13 cellular contexts compared by ENCODE assay signal in the genomic region with DNA sequence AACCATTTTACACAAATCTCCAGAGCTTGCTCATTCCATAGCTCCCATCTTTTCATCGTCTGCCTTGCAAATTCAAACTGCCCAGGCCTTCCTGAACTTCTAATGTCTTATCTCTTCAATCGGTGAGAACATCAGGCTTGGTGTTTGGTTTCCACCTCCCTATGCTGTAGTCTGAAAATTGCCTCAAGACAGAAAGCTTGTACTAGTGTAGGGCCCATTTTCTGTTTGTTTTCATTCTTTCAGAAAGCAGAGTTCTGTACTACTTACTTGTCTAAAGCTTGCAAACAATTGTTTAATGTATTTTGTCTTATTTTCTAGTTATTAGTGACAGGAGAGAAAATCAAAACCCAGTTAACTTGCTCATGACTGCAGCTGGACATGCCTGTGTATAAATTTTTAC. TPM values are rescaled to one million over a fixed set of nuclear protein-coding genes. Genes with fewer than 3 reads are reported as not detected.
"Had no signal": no experiment of that assay in that cellular context is flagged by ENCODE, and none has a peak within 500 bp of the region (broad histone marks: within the 10 kb centered on the region; RNA-seq: fewer than 3 reads in every experiment).

No MANE protein-coding gene starts in this region.

- ATAC-seq: activated CD4-positive, alpha-beta T cell treated with anti-CD3 and anti-CD28 coated beads for 36 hours; gastroesophageal sphincter; T-cell had no signal

- H3K9me3 Mint-ChIP-seq: activated CD4-positive, alpha-beta memory T cell treated with anti-CD3 and anti-CD28 coated beads, Interleukin-2, amount 10 ng/mL, durations not matched to agents 7 days and 5 days; activated naive CD8-positive, alpha-beta T cell treated with anti-CD3 and anti-CD28 coated beads, Interleukin-2, amount 10 ng/mL, durations not matched to agents 7 days and 5 days; T-cell had no signal

- H3K4me3 ChIP-seq: ascending aorta, gastroesophageal sphincter, hepatocyte, skin epidermis, tibial artery had no signal

- H3K79me2 ChIP-seq: hepatocyte had no signal

- H3K4me1 Mint-ChIP-seq: activated CD4-positive, alpha-beta memory T cell treated with anti-CD3 and anti-CD28 coated beads, Interleukin-2, amount 10 ng/mL, durations not matched to agents 7 days and 5 days; activated naive CD8-positive, alpha-beta T cell treated with anti-CD3 and anti-CD28 coated beads, Interleukin-2, amount 10 ng/mL, durations not matched to agents 7 days and 5 days; T-cell had no signal

- DNase-seq: activated CD4-positive, alpha-beta memory T cell treated with anti-CD3 and anti-CD28 coated beads, Interleukin-2, amount 10 ng/mL, durations not matched to agents 7 days and 5 days; activated CD4-positive, alpha-beta T cell treated with anti-CD3 and anti-CD28 coated beads for 36 hours; activated gamma-delta T cell; activated naive CD8-positive, alpha-beta T cell treated with anti-CD3 and anti-CD28 coated beads, Interleukin-2, amount 10 ng/mL, durations not matched to agents 7 days and 5 days; activated T-cell treated with anti-CD3 and anti-CD28 coated beads, Interleukin-2, amount 50 U/mL, for 48 hours; midbrain; T-cell; tibial artery; WERI-Rb-1 had no signal

- H3K4me2 ChIP-seq: hepatocyte had no signal

- H3K4me1 ChIP-seq: ascending aorta, gastroesophageal sphincter, tibial artery had no signal

- H3K27me3 ChIP-seq: ascending aorta, gastroesophageal sphincter, hepatocyte, tibial artery had no signal

- H3K27ac Mint-ChIP-seq: activated CD4-positive, alpha-beta memory T cell treated with anti-CD3 and anti-CD28 coated beads, Interleukin-2, amount 10 ng/mL, durations not matched to agents 7 days and 5 days; activated CD4-positive, alpha-beta T cell treated with anti-CD3 and anti-CD28 coated beads for 36 hours; activated naive CD8-positive, alpha-beta T cell treated with anti-CD3 and anti-CD28 coated beads, Interleukin-2, amount 10 ng/mL, durations not matched to agents 7 days and 5 days; T-cell had no signal

- H3K36me3 ChIP-seq: ascending aorta, gastroesophageal sphincter, tibial artery had no signal

- H3K27ac ChIP-seq: ascending aorta, gastroesophageal sphincter, hepatocyte, tibial artery, WERI-Rb-1 had no signal

- H3K27me3 Mint-ChIP-seq: activated CD4-positive, alpha-beta memory T cell treated with anti-CD3 and anti-CD28 coated beads, Interleukin-2, amount 10 ng/mL, durations not matched to agents 7 days and 5 days; activated CD4-positive, alpha-beta T cell treated with anti-CD3 and anti-CD28 coated beads for 36 hours; activated naive CD8-positive, alpha-beta T cell treated with anti-CD3 and anti-CD28 coated beads, Interleukin-2, amount 10 ng/mL, durations not matched to agents 7 days and 5 days; T-cell had no signal

- H3K4me3 Mint-ChIP-seq: activated CD4-positive, alpha-beta memory T cell treated with anti-CD3 and anti-CD28 coated beads, Interleukin-2, amount 10 ng/mL, durations not matched to agents 7 days and 5 days; activated CD4-positive, alpha-beta T cell treated with anti-CD3 and anti-CD28 coated beads for 36 hours; activated naive CD8-positive, alpha-beta T cell treated with anti-CD3 and anti-CD28 coated beads, Interleukin-2, amount 10 ng/mL, durations not matched to agents 7 days and 5 days; T-cell had no signal

- H3K9me3 ChIP-seq: ascending aorta, gastroesophageal sphincter, tibial artery had no signal

- H2AFZ ChIP-seq: hepatocyte had no signal

RNA-seq across cellular contexts. Expression of a gene that starts 16.8 kb away (rescaled TPM):
- total RNA-seq: ascending aorta had no signal
